Comparison of ENCODE assay signal across 8 cellular contexts in genomic region chr1:194295690-194296089, GRCh38.
DNase-seq lines count a peak whose midpoint lies in the region; ATAC-seq and TF ChIP-seq lines count a peak whose summit lies in the region.

No MANE protein-coding gene starts in this region.

- H3K4me3 Mint-ChIP-seq in activated CD4-positive, alpha-beta T cell treated with anti-CD3 and anti-CD28 coated beads, Interleukin-2, amount 10 ng/mL, durations not matched to agents 7 days and 5 days = no peak overlapping the region

- peak; percentile 94 for ATAC-seq in GM21528 (IDR thresholded peaks at IDR 0.05; ENCODE audit: low FRiP score, unreplicated experiment)
- peak; percentile 89 for ATAC-seq in SK-N-SH treated with all-trans-retinoic acid at 6 μM for 48 hours
- ATAC-seq in foreskin keratinocyte = peak; percentile 87
- peak; percentile 52 for ATAC-seq in sciatic nerve

- TF ChIP-seq CTCF in foreskin keratinocyte (conservative IDR thresholded peaks at IDR 0.05) (peak; percentile 69), coronary artery (IDR thresholded peaks at IDR 0.05) (no peak)

- no peaks in the 10 kb centered on the region for H3K36me3 Mint-ChIP-seq in activated CD4-positive, alpha-beta T cell treated with anti-CD3 and anti-CD28 coated beads, Interleukin-2, amount 10 ng/mL, durations not matched to agents 7 days and 5 days (ENCODE audit: low read depth)

- H3K9me3 Mint-ChIP-seq in activated CD4-positive, alpha-beta T cell treated with anti-CD3 and anti-CD28 coated beads, Interleukin-2, amount 10 ng/mL, durations not matched to agents 7 days and 5 days = no peaks in the 10 kb centered on the region

- no peak overlapping the region for H3K4me3 ChIP-seq in coronary artery

- CTCF ChIA-PET in activated CD4-positive, alpha-beta T cell treated with anti-CD3 and anti-CD28 coated beads, Interleukin-2, amount 10 ng/mL, durations not matched to agents 7 days and 5 days (lab: Charles Lee) = no interaction called here

- no peak overlapping the region for H3K27ac Mint-ChIP-seq in activated CD4-positive, alpha-beta T cell treated with anti-CD3 and anti-CD28 coated beads, Interleukin-2, amount 10 ng/mL, durations not matched to agents 7 days and 5 days

- H3K27me3 Mint-ChIP-seq in activated CD4-positive, alpha-beta T cell treated with anti-CD3 and anti-CD28 coated beads, Interleukin-2, amount 10 ng/mL, durations not matched to agents 7 days and 5 days = no peaks in the 10 kb centered on the region

- no peaks in the 10 kb centered on the region for H3K4me1 ChIP-seq in foreskin keratinocyte

- DNase-seq in activated CD4-positive, alpha-beta T cell treated with anti-CD3 and anti-CD28 coated beads, Interleukin-2, amount 10 ng/mL, durations not matched to agents 7 days and 5 days = peak; percentile 54
- DNase-seq in activated CD4-positive, alpha-beta T cell treated with anti-CD3 and anti-CD28 coated beads, Interleukin-2, amount 50 U/mL, for 48 hours = no peak
- DNase-seq in HPDE6-E6E7 (ENCODE audit: extremely low spot score) (peak; percentile 35), foreskin keratinocyte (peak; percentile 23 to 57), sciatic nerve (ENCODE audit: low spot score) (no peak), coronary artery (ENCODE audit: low spot score) (no peak)

- H3K27me3 ChIP-seq in foreskin keratinocyte = no peaks in the 10 kb centered on the region

- POLR2A ChIA-PET in activated CD4-positive, alpha-beta T cell treated with anti-CD3 and anti-CD28 coated beads, Interleukin-2, amount 10 ng/mL, durations not matched to agents 7 days and 5 days (lab: Charles Lee) = no interaction called here

- H3K27ac ChIP-seq in foreskin keratinocyte (no peak overlapping the region), coronary artery (no peak overlapping the region)

- H3K4me1 Mint-ChIP-seq in activated CD4-positive, alpha-beta T cell treated with anti-CD3 and anti-CD28 coated beads, Interleukin-2, amount 10 ng/mL, durations not matched to agents 7 days and 5 days = peaks cover 23% of the 10 kb centered on the region

- intact Hi-C loops in sciatic nerve (cut with DNase I) = no loop called here

TF ChIP-seq in SK-N-SH treated with all-trans-retinoic acid at 6 μM for 48 hours, 23 proteins besides CTCF, POLR2A, EP300 and RAD21:
- TF ChIP-seq PPARA (CRISPR knock-in tag; IDR thresholded peaks at IDR 0.05; ENCODE audit: borderline replicate concordance) (no peak), BACH2 (CRISPR knock-in tag; IDR thresholded peaks at IDR 0.05; ENCODE audit: borderline replicate concordance) (no peak), CSRNP3 (CRISPR knock-in tag; IDR thresholded peaks at IDR 0.05) (no peak), RARB (CRISPR knock-in tag; IDR thresholded peaks at IDR 0.05) (no peak), GLIS3 (CRISPR knock-in tag; IDR thresholded peaks at IDR 0.05) (no peak), ISL1 (CRISPR knock-in tag; IDR thresholded peaks at IDR 0.05) (no peak)

Comparison
In these comparisons a context has a peak if more than half of its experiments do, and no peak if none do; other contexts are left out.
1. DNase-seq: peak in activated CD4-positive, alpha-beta T cell treated with anti-CD3 and anti-CD28 coated beads, Interleukin-2, amount 10 ng/mL, durations not matched to agents 7 days and 5 days (single experiment), HPDE6-E6E7 (single experiment) and foreskin keratinocyte (2 of 2); none in activated CD4-positive, alpha-beta T cell treated with anti-CD3 and anti-CD28 coated beads, Interleukin-2, amount 50 U/mL, for 48 hours (0 of 2), sciatic nerve (single experiment) and coronary artery (single experiment).
2. Peak in every context shown above with its lines, with median percentiles within 50 percentile points of each other: ATAC-seq.